Comparison of ENCODE assay signal across 12 cellular contexts in the genomic region with DNA sequence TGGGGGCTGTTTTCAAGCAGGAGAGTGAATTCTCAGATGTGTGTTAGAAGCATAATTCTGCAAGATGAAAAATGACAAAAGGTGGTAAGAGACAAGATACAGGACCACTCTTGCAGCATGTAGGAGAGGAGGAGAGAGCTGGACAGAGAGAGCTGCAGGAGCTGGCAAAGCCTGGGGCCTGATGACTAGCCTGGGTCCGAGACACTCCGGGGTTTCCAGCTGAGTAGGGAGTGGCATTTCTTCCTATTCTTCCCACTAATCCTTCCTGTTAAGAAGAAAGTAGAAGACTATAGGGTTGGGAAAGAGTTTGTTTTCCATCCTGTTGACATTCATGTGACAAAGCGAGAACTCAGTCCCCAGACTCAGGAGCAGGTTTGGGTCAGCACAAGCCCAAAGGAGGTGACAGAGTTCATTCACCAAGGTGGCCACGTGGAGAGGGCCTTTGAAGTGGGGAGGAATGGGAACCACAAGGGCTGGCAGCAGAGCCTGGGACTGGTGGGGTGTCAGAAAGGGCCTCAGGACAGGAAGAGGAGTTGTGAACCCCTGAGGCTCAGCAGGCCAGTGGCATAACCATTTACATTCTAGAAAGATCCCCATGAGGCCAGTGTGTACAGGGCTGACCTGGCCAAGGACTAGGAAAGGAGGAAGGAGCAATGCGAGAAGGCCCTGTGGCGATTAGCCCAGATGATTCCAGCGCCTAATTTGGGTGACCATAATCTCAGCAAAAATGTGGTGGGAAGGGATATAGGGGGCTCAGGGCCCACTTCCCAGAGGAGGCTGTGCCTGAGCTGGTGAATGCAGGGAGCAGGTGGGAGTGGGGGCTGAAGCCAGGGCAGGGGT. TPM values are rescaled to one million over a fixed set of nuclear protein-coding genes. Genes with fewer than 3 reads are reported as not detected.
DNase-seq lines count a peak whose midpoint lies in the region; ATAC-seq and TF ChIP-seq lines count a peak whose summit lies in the region.
"Had no signal": no experiment of that assay in that cellular context is flagged by ENCODE, and none has a peak within 500 bp of the region (broad histone marks: within the 10 kb centered on the region; RNA-seq: fewer than 3 reads in every experiment).

No MANE protein-coding gene starts in this region.

- TF ChIP-seq CTCF in GM13976 (IDR thresholded peaks at IDR 0.05; ENCODE audit: borderline replicate concordance, control extremely low read depth, extremely low read depth, insufficient read depth, missing control alignments): no peak
- no peak for TF ChIP-seq CTCF in glutamatergic neuron (IDR thresholded peaks at IDR 0.05; ENCODE audit: partially characterized antibody, unreplicated experiment)

- H3K4me3 ChIP-seq in skin epidermis: no peak overlapping the region

- H3K27me3 Mint-ChIP-seq in glutamatergic neuron (ENCODE audit: unreplicated experiment): no peaks in the 10 kb centered on the region

- peaks cover 14% of the 10 kb centered on the region for H3K4me1 Mint-ChIP-seq in glutamatergic neuron (ENCODE audit: low read depth, unreplicated experiment)

- peak overlapping the region; percentile 46 for H3K4me3 Mint-ChIP-seq in glutamatergic neuron (ENCODE audit: unreplicated experiment)

- H3K27ac ChIP-seq in skin epidermis: peak overlapping the region in 11 of 21 experiments; percentile 15 to 64 (median 33)

- no peak for ATAC-seq in GM21825 (IDR thresholded peaks at IDR 0.05; ENCODE audit: unreplicated experiment)
- ATAC-seq: esophagus mucosa, left ventricle myocardium superior had no signal

- H3K9me3 Mint-ChIP-seq in glutamatergic neuron (ENCODE audit: unreplicated experiment): peaks cover 10% of the 10 kb centered on the region

- DNase-seq in GM13976 (ENCODE audit: low spot score): peak; percentile 6
- DNase-seq in SW480 (ENCODE audit: low spot score): peak; percentile 26
- DNase-seq in glutamatergic neuron: no peak
- DNase-seq in retina: no peak
- no peak for DNase-seq in activated gamma-delta T cell treated with Interleukin-2 at 50 U/mL for 16 hours
- DNase-seq: activated gamma-delta T cell, GF-D8, left ventricle myocardium superior, NCI-H524 had no signal

- no peaks in the 10 kb centered on the region for H3K36me3 Mint-ChIP-seq in glutamatergic neuron (ENCODE audit: unreplicated experiment)

- no peak overlapping the region for H3K27ac Mint-ChIP-seq in glutamatergic neuron (ENCODE audit: unreplicated experiment)

- in situ Hi-C loops in GM13976 (cut with MboI; ENCODE audit: low sequenced_read_pairs, unreplicated experiment): no loop called here

RNA-seq across cellular contexts. Expression of a gene that starts 3.2 kb away (rescaled TPM):
- total RNA-seq in glutamatergic neuron (ENCODE audit: unreplicated experiment): 15.6 TPM

RNA-seq across cellular contexts. Expression of a gene that starts 3.2 kb away (rescaled TPM):
- total RNA-seq in glutamatergic neuron (ENCODE audit: unreplicated experiment): 6.8 TPM

RNA-seq across cellular contexts. Expression of a gene that starts 16.7 kb away (rescaled TPM):
- 143 TPM for total RNA-seq in glutamatergic neuron (ENCODE audit: unreplicated experiment)

Comparison
In these comparisons a context has a peak if more than half of its experiments do, and no peak if none do; other contexts are left out.
1. DNase-seq: peak in GM13976 (single experiment) and SW480 (single experiment); none in glutamatergic neuron (single experiment), retina (single experiment) and activated gamma-delta T cell treated with Interleukin-2 at 50 U/mL for 16 hours (single experiment).